8 cellular contexts compared by ENCODE assay signal in genomic region chr3:151228291-151229125, GRCh38. TPM values are rescaled to one million over a fixed set of nuclear protein-coding genes. Genes with fewer than 3 reads are reported as not detected.
A peak's percentile ranks its signal among the peaks of the same experiment; 100 is the strongest.
DNase-seq lines count a peak whose midpoint lies in the region; ATAC-seq, FAIRE-seq and TF ChIP-seq lines count a peak whose summit lies in the region.

No MANE protein-coding gene starts in this region.

- TF ChIP-seq EP300 in stomach (IDR thresholded peaks at IDR 0.05) = no peak

- no peak overlapping the region for H3K4me3 Mint-ChIP-seq in activated naive CD4-positive, alpha-beta T cell treated with anti-CD3 and anti-CD28 coated beads, Interleukin-2, amount 10 ng/mL, durations not matched to agents 7 days and 5 days

- no peak for FAIRE-seq in D721Med (lab: Jason Lieb, UNC)

- in situ Hi-C loops in SK-MEL-5 (cut with HindIII; ENCODE audit: low pct_unique_long_range_greater_than_20kb, low sequenced_read_pairs) = no loop called here

- TF ChIP-seq POLR2A in stomach (IDR thresholded peaks at IDR 0.05) = no peak

- intact Hi-C loops in stomach (cut with DNase I; ENCODE audit: low total_unique reads) = loop anchor here (5.0 kb wide), 1 partner anchor 54 kb away; no protein-coding TSS in a partner anchor

- H3K9me3 ChIP-seq in stomach = no peaks in the 10 kb centered on the region

- peaks cover 4 to 51% (median 30%) of the 10 kb centered on the region in 4 donors for H3K4me1 ChIP-seq in stomach

- CTCF ChIA-PET in activated naive CD4-positive, alpha-beta T cell treated with anti-CD3 and anti-CD28 coated beads, Interleukin-2, amount 10 ng/mL, durations not matched to agents 7 days and 5 days (lab: Charles Lee) = interaction anchor here (0.6 to 9.8 kb wide), 33 partner anchors 11 to 692 kb away, joined by 3 to 201 read pairs (median 7); partner anchors contain the start of genes GPR171, GPR87, P2RY13 and P2RY14

- 26 to 59% (median 45%) methylated on average over 4 of the region's 4 CpGs for WGBS in stomach, 5 donors

- no peak for TF ChIP-seq CTCF in stomach (IDR thresholded peaks at IDR 0.05)
- TF ChIP-seq CTCF in D721Med (IDR thresholded peaks at IDR 0.05; ENCODE audit: insufficient read depth, missing control alignments) = no peak

- H3K27me3 ChIP-seq in stomach = no peaks in the 10 kb centered on the region

- no peak overlapping the region for H3K4me3 ChIP-seq in stomach

- no peaks in the 10 kb centered on the region for H3K36me3 ChIP-seq in stomach

- H3K27me3 Mint-ChIP-seq in activated naive CD4-positive, alpha-beta T cell treated with anti-CD3 and anti-CD28 coated beads, Interleukin-2, amount 10 ng/mL, durations not matched to agents 7 days and 5 days = peaks cover 4% of the 10 kb centered on the region

- no peak for ATAC-seq in HG03354 (IDR thresholded peaks at IDR 0.05; ENCODE audit: poor library complexity, severe bottlenecking, unreplicated experiment)
- no peak for ATAC-seq in HG03521 (IDR thresholded peaks at IDR 0.05; ENCODE audit: unreplicated experiment)

- H3K4me1 Mint-ChIP-seq in activated naive CD4-positive, alpha-beta T cell treated with anti-CD3 and anti-CD28 coated beads, Interleukin-2, amount 10 ng/mL, durations not matched to agents 7 days and 5 days = peaks cover 73% of the 10 kb centered on the region

- peak overlapping the region in 4 of 5 donors; percentile 13 to 78 (median 57) for H3K27ac ChIP-seq in stomach

- H3K27ac Mint-ChIP-seq in activated naive CD4-positive, alpha-beta T cell treated with anti-CD3 and anti-CD28 coated beads, Interleukin-2, amount 10 ng/mL, durations not matched to agents 7 days and 5 days = peak overlapping the region; percentile 83

- peaks cover 1% of the 10 kb centered on the region for H3K36me3 Mint-ChIP-seq in activated naive CD4-positive, alpha-beta T cell treated with anti-CD3 and anti-CD28 coated beads, Interleukin-2, amount 10 ng/mL, durations not matched to agents 7 days and 5 days

- no peaks in the 10 kb centered on the region for H3K9me3 Mint-ChIP-seq in activated naive CD4-positive, alpha-beta T cell treated with anti-CD3 and anti-CD28 coated beads, Interleukin-2, amount 10 ng/mL, durations not matched to agents 7 days and 5 days

- no peak for DNase-seq in activated naive CD4-positive, alpha-beta T cell treated with anti-CD3 and anti-CD28 coated beads, Interleukin-2, amount 10 ng/mL, durations not matched to agents 7 days and 5 days
- DNase-seq in activated naive CD4-positive, alpha-beta T cell treated with Interleukin-2 at 50 U/mL for 16 hours = no peak
- peak; percentile 74 for DNase-seq in SK-MEL-5 (ENCODE audit: low read depth, low spot score)
- DNase-seq in fibroblast of the conjunctiva (ENCODE audit: low read depth) = peak; percentile 16
- peak; percentile 28 for DNase-seq in stomach
- DNase-seq in D721Med (ENCODE audit: insufficient read length, low spot score) = no peak

RNA-seq across cellular contexts. Expression of gene GPR171, which starts 25.5 kb away (rescaled TPM):
- total RNA-seq in SK-MEL-5 (2014; rRNA removed; shearing (Covaris generic)) = not detected in 2 replicates
- polyA plus RNA-seq in SK-MEL-5 (2015; cell fraction: cytosol; rRNA removed) = not detected in 2 replicates
- not detected in 2 replicates for polyA plus RNA-seq in SK-MEL-5 (2015; cell fraction: nucleus; rRNA removed)
- total RNA-seq in stomach = 10 to 100 TPM in 3 of 5 donors, under 1 TPM in 1, not detected in 1; 0.73 to 37.5 (median 20.5) TPM
- polyA plus RNA-seq in stomach = 1 to 10 TPM in 2 of 3 donors, under 1 TPM in 1; 0.44 to 1.4 (median 1.3) TPM

RNA-seq across cellular contexts. Expression of gene P2RY14, which starts 49.8 kb away (rescaled TPM):
- not detected in 2 replicates for total RNA-seq in SK-MEL-5 (2014; rRNA removed; shearing (Covaris generic))
- polyA plus RNA-seq in SK-MEL-5 (2015; cell fraction: cytosol; rRNA removed) = not detected in 2 replicates
- polyA plus RNA-seq in SK-MEL-5 (2015; cell fraction: nucleus; rRNA removed) = not detected in 2 replicates
- total RNA-seq in stomach = 10 to 100 TPM in 3 of 5 donors, 1 to 10 TPM in 2; 1.7 to 43.2 (median 11.6) TPM
- polyA plus RNA-seq in stomach = 1 to 10 TPM; 4.8 to 8.6 (median 8.6) TPM

Comparison
In these comparisons a context has a peak if more than half of its experiments do, and no peak if none do; other contexts are left out.
1. DNase-seq: peak in SK-MEL-5 (single experiment), fibroblast of the conjunctiva (single experiment) and stomach (single experiment); none in activated naive CD4-positive, alpha-beta T cell treated with anti-CD3 and anti-CD28 coated beads, Interleukin-2, amount 10 ng/mL, durations not matched to agents 7 days and 5 days (single experiment), activated naive CD4-positive, alpha-beta T cell treated with Interleukin-2 at 50 U/mL for 16 hours (single experiment) and D721Med (single experiment).